ENCODE assay signal across 8 cellular contexts in the genomic region with DNA sequence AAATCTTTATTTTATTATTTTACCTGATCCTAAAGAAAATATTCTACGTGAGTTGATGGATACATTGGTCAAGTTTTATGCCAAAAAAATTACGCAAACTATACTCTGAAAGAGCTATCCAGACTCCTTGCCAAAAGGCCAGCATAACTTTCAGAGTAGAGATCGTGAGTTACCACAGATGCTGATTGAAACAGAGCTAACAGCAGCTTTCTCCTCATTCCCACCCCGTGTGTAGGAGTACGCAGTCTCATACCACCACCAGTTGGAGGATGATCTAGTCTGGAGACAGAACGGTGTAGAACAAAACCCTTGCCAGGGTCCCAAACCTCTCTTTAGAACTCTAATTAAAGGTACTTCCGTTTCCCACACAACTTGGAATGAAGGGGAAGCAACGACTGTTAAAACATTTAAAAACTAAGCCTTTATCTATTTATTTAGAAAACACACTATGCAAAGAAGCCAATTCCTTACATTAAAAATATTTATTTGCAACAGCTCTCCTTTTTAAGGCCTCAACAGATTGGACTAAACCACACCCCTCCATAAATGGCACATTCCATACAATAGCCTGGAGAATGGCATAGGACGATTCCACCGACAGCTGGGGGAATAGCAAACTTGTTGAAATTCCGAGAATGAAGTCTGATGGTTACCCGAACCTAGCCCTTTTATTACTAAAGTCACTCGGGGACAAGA. TPM values are rescaled to one million over a fixed set of nuclear protein-coding genes. Genes with fewer than 3 reads are reported as not detected.
DNase-seq lines count a peak whose midpoint lies in the region; ATAC-seq and TF ChIP-seq lines count a peak whose summit lies in the region.

No MANE protein-coding gene starts in this region.

- H3K9me3 Mint-ChIP-seq in Caco-2 (ENCODE audit: unreplicated experiment) = no peaks in the 10 kb centered on the region
- no peaks in the 10 kb centered on the region for H3K9me3 Mint-ChIP-seq in stimulated activated effector memory CD8-positive, alpha-beta T cell treated with anti-CD3 and anti-CD28 coated beads, Interleukin-12 subunit alpha, Interleukin-12 subunit beta, amount 100 ng/mL, for 72 hours

- POLR2A ChIA-PET in Caco-2 (lab: Charles Lee) (interaction anchor here (0.6 to 1.1 kb wide), 5 partner anchors 9 to 116 kb away, joined by 3 to 18 read pairs (median 3); partner anchors contain the start of gene SLC41A1), HEK293T (lab: Yijun Ruan, JAX) (interaction anchor here (1.0 to 1.5 kb wide), 8 partner anchors 10 to 62 kb away, joined by 3 to 10 read pairs (median 4); no protein-coding TSS in a partner anchor)

- no peaks in the 10 kb centered on the region for H3K27me3 Mint-ChIP-seq in Caco-2 (ENCODE audit: insufficient read depth, unreplicated experiment)

- H3K4me1 ChIP-seq in Caco-2 (0 out of 2 replicates have a peak, but pooled peaks cover 3% of the 10 kb centered on the region), breast epithelium (peaks cover 0 to 11% of the 10 kb centered on the region in 2 donors)

- ATAC-seq in left colon = peak; percentile 42
- peak; percentile 52 for ATAC-seq in stimulated activated effector memory CD8-positive, alpha-beta T cell treated with anti-CD3 and anti-CD28 coated beads, Interleukin-12 subunit alpha, Interleukin-12 subunit beta, amount 100 ng/mL, for 72 hours

- CTCF ChIA-PET in Caco-2 (lab: Charles Lee) = interaction anchor here (1.0 to 1.2 kb wide), 3 partner anchors 89 to 228 kb away, joined by 5 to 8 read pairs (median 5); no protein-coding TSS in a partner anchor
- CTCF ChIA-PET in HEK293T (lab: Yijun Ruan, JAX) = interaction anchor here (1.7 kb wide), 1 partner anchor 9 kb away, joined by 4 read pairs; no protein-coding TSS in a partner anchor

- H3K4me3 Mint-ChIP-seq in Caco-2 (ENCODE audit: unreplicated experiment) = peak overlapping the region; percentile 87
- H3K4me3 Mint-ChIP-seq in stimulated activated effector memory CD8-positive, alpha-beta T cell treated with anti-CD3 and anti-CD28 coated beads, Interleukin-12 subunit alpha, Interleukin-12 subunit beta, amount 100 ng/mL, for 72 hours = peak overlapping the region; percentile 90

- no peak for TF ChIP-seq POLR2A in breast epithelium (IDR thresholded peaks at IDR 0.05)

- H3K4me3 ChIP-seq in Caco-2 (ENCODE audit: low read depth, low read length) = peak overlapping the region; percentile 93
- peak overlapping the region; percentile 88 to 94 (median 94) for H3K4me3 ChIP-seq in breast epithelium

- TF ChIP-seq CTCF in Caco-2 (IDR thresholded peaks at IDR 0.05; ENCODE audit: insufficient read depth in 1 of 2, low read depth in 1 of 2, low read length in 1 of 2, severe bottlenecking in 1 of 2, unreplicated experiment in 1 of 2) = no peak
- TF ChIP-seq CTCF in breast epithelium (IDR thresholded peaks at IDR 0.05) = no peak

- peak overlapping the region; percentile 100 for H3K27ac ChIP-seq in breast epithelium

- H3K36me3 ChIP-seq in Caco-2 (ENCODE audit: control insufficient read depth, insufficient read depth, low read length) = no peaks in the 10 kb centered on the region; the same call in 1 of the 2 replicates
- H3K36me3 ChIP-seq in breast epithelium = no peaks in the 10 kb centered on the region

- H3K27ac Mint-ChIP-seq in Caco-2 (ENCODE audit: unreplicated experiment) = peak overlapping the region; percentile 99
- peak overlapping the region; percentile 99 for H3K27ac Mint-ChIP-seq in stimulated activated effector memory CD8-positive, alpha-beta T cell treated with anti-CD3 and anti-CD28 coated beads, Interleukin-12 subunit alpha, Interleukin-12 subunit beta, amount 100 ng/mL, for 72 hours

- DNase-seq in Caco-2 (peak in 1 of 2 experiments; percentile 17), HEK293T (ENCODE audit: extremely low spot score) (peak; percentile 28), RPMI7951 (ENCODE audit: low read depth) (peak; percentile 50), breast epithelium (ENCODE audit: low spot score in 2 of 2) (no peak), left colon (no peak), KG1 (lab: John Stamatoyannopoulos, UW) (no peak), NCI-H187 (lab: John Stamatoyannopoulos, UW) (no peak)
- DNase-seq in stimulated activated effector memory CD8-positive, alpha-beta T cell treated with anti-CD3 and anti-CD28 coated beads, Interleukin-12 subunit alpha, Interleukin-12 subunit beta, amount 100 ng/mL, for 72 hours (ENCODE audit: low spot score in 2 of 2) = peak; percentile 15 to 72

- no peaks in the 10 kb centered on the region for H3K27me3 ChIP-seq in Caco-2 (replicated peaks; ENCODE audit: control insufficient read depth, insufficient read depth, low read length)
- H3K27me3 ChIP-seq in breast epithelium = no peaks in the 10 kb centered on the region

- no peaks in the 10 kb centered on the region for H3K9me3 ChIP-seq in Caco-2
- no peaks in the 10 kb centered on the region for H3K9me3 ChIP-seq in breast epithelium

- intact Hi-C loops in Caco-2 (cut with micrococcal nuclease; ENCODE audit: unreplicated experiment) = no loop called here
- intact Hi-C loops in breast epithelium (cut with DNase I; ENCODE audit: low total_unique reads) = no loop called here
- intact Hi-C loops in left colon (cut with DNase I, micrococcal nuclease) = no loop called here

- H3K4me1 Mint-ChIP-seq in Caco-2 (ENCODE audit: low read depth, unreplicated experiment) = peaks cover 10% of the 10 kb centered on the region
- peaks cover 46% of the 10 kb centered on the region for H3K4me1 Mint-ChIP-seq in stimulated activated effector memory CD8-positive, alpha-beta T cell treated with anti-CD3 and anti-CD28 coated beads, Interleukin-12 subunit alpha, Interleukin-12 subunit beta, amount 100 ng/mL, for 72 hours

- BruUV-seq in Caco-2 (replicated peaks; lab: Mats Ljungman, UMichigan) = TSS peak; percentile 32

- H3K36me3 Mint-ChIP-seq in Caco-2 (ENCODE audit: insufficient read depth, unreplicated experiment) = peaks cover 43% of the 10 kb centered on the region
- H3K36me3 Mint-ChIP-seq in stimulated activated effector memory CD8-positive, alpha-beta T cell treated with anti-CD3 and anti-CD28 coated beads, Interleukin-12 subunit alpha, Interleukin-12 subunit beta, amount 100 ng/mL, for 72 hours = peaks cover 60% of the 10 kb centered on the region

TF ChIP-seq in HEK293T, 16 proteins besides CTCF, POLR2A, EP300 and RAD21:
- no peak for TF ChIP-seq FOXA1 (IDR thresholded peaks at IDR 0.05)
- no peak for TF ChIP-seq TARDBP (IDR thresholded peaks at IDR 0.05)
- no peak; the same call in 1 of the 2 replicates for TF ChIP-seq BHLHE40 (IDR thresholded peaks at IDR 0.05; ENCODE audit: borderline replicate concordance)
- no peak for TF ChIP-seq ARNT (IDR thresholded peaks at IDR 0.05)
- 0 out of 2 replicates have a peak, but pooled peaks have one; percentile 17 for TF ChIP-seq L3MBTL2 (conservative IDR thresholded peaks at IDR 0.05)
- no peak for TF ChIP-seq SUZ12 (IDR thresholded peaks at IDR 0.05)

RNA-seq across cellular contexts. Expression of gene NUCKS1, which starts 1.4 kb away (rescaled TPM):
- total RNA-seq in Caco-2 (2022) (205 and 215 TPM in 2 replicates), breast epithelium (100 to 1,000 TPM in 1 of 3 donors, 10 to 100 TPM in 2; 80.6 to 188 (median 86.9) TPM), left colon (10 to 100 TPM; 74.6 to 78.1 TPM)
- 154 and 176 TPM in 2 replicates for total RNA-seq in RPMI7951 (2014; rRNA removed; shearing (Covaris generic))

RNA-seq across cellular contexts. Expression of gene RAB29, which starts 26.7 kb away (rescaled TPM):
- 11.0 and 11.9 TPM in 2 replicates for total RNA-seq in Caco-2 (2022)
- total RNA-seq in RPMI7951 (2014; rRNA removed; shearing (Covaris generic)) = 14.6 and 15.1 TPM in 2 replicates
- total RNA-seq in breast epithelium = 10 to 100 TPM; 22.4 to 30.3 (median 23.9) TPM
- total RNA-seq in left colon = 1 to 10 TPM; 7.3 to 8.0 TPM

Comparison
In these comparisons a context has a peak if more than half of its experiments do, and no peak if none do; other contexts are left out.
1. DNase-seq: peak in HEK293T (single experiment), RPMI7951 (single experiment) and stimulated activated effector memory CD8-positive, alpha-beta T cell treated with anti-CD3 and anti-CD28 coated beads, Interleukin-12 subunit alpha, Interleukin-12 subunit beta, amount 100 ng/mL, for 72 hours (2 of 2); none in breast epithelium (0 of 2), left colon (0 of 2), KG1 (single experiment) and NCI-H187 (0 of 2).